1 cellular context compared by ENCODE assay signal in the genomic region with DNA sequence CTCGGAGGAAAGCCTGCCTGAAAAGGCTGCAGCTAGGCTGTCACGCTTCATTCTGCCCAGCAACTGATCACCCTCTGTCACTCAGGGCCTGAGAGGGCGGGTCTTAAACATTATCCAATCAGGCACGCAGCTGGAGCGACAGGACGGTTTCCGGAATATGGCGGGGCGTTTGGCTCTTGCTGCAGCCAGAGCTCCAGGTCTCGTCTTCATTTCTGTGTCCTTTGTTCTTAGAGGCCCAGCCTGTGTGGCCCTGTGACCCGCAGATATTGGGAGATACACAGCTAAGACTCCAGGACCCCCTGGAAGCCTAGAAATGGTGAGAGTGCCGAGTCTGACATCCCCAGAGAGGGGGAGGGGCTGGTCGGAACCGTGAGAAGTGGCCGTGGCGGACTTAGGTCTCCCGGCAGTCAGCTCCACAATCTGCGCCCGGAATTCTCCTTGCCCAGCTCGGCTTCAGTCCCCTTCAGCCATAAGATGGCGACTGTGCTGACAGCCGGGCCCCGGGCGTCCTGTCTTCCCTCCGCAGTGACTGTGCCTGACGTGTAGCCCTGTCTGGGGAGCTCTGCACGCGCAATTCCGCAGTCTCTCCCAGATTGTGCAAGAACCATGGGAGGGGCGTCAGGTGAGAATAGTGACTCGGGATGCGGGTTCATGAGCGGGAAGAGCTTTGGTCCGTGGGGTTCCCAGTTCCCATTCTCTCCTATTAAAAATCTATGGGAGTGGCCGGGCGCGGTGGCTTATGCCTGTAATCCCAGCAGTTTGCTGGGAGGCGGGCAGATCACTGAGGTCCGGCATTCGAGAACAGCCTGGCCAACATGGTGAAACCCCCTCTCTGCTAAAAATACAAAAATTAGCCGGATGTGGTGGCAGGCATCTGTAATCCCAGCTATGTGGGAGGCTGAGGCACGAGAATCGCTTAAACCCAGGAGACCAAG.
TF ChIP-seq lines count a peak whose summit lies in the region.

A gene (plus strand): TSS at position 144 of the 935 bp plus-strand sequence. CDS start 170 bp downstream, at position 314.

TF ChIP-seq in HepG2, 621 proteins besides CTCF, POLR2A, EP300 and RAD21 (continued from another document and continues in another):
- TF ChIP-seq NFE2L1 (CRISPR knock-in tag; IDR thresholded peaks at IDR 0.05; ENCODE audit: borderline replicate concordance) (no peak), SP2 (CRISPR knock-in tag; IDR thresholded peaks at IDR 0.05) (peak; percentile 69), BRD4 (CRISPR knock-in tag; IDR thresholded peaks at IDR 0.05) (peak; percentile 43; the same call in 1 of the 2 replicates), KDM5A (IDR thresholded peaks at IDR 0.05; ENCODE audit: borderline replicate concordance, low read length) (peak; percentile 51; the same call in 1 of the 2 replicates), SOX13 (IDR thresholded peaks at IDR 0.05) (no peak), SOX13 (CRISPR knock-in tag; conservative IDR thresholded peaks at IDR 0.05 in 1 of 2, IDR thresholded peaks at IDR 0.05 in 1 of 2) (0 out of 4 replicates have a peak, but pooled peaks of 1 of the 2 experiments have one; percentile 6), GABPA (IDR thresholded peaks at IDR 0.05; ENCODE audit: low read depth, low read length) (no peak), GABPA (CRISPR knock-in tag; IDR thresholded peaks at IDR 0.05; ENCODE audit: low read depth) (peak; percentile 58), FOXK2 (IDR thresholded peaks at IDR 0.05) (no peak), ZNF782 (CRISPR knock-in tag; IDR thresholded peaks at IDR 0.05; ENCODE audit: borderline replicate concordance) (0 out of 2 replicates have a peak, but pooled peaks have one; percentile 23), DNMT1 (CRISPR knock-in tag; IDR thresholded peaks at IDR 0.05) (no peak), THYN1 (CRISPR knock-in tag; IDR thresholded peaks at IDR 0.05; ENCODE audit: borderline replicate concordance, low read depth) (no peak), BHLHE40 (IDR thresholded peaks at IDR 0.05; ENCODE audit: low read length) (peak; percentile 35; the same call in 1 of the 2 replicates), SATB2 (CRISPR knock-in tag; IDR thresholded peaks at IDR 0.05) (no peak), DMAP1 (CRISPR knock-in tag; IDR thresholded peaks at IDR 0.05) (peak; percentile 60), SP5 (CRISPR knock-in tag; IDR thresholded peaks at IDR 0.05; ENCODE audit: borderline replicate concordance, low read depth) (no peak), GZF1 (CRISPR knock-in tag; IDR thresholded peaks at IDR 0.05) (0 out of 2 replicates have a peak, but pooled peaks have one; percentile 55), ZNF766 (CRISPR knock-in tag; IDR thresholded peaks at IDR 0.05; ENCODE audit: borderline replicate concordance) (0 out of 2 replicates have a peak, but pooled peaks have one; percentile 54), SRY (CRISPR knock-in tag; IDR thresholded peaks at IDR 0.05) (peak; percentile 66; the same call in 1 of the 2 replicates), EED (CRISPR knock-in tag; IDR thresholded peaks at IDR 0.05) (no peak), SPEN (CRISPR knock-in tag; IDR thresholded peaks at IDR 0.05; ENCODE audit: low read depth) (0 out of 2 replicates have a peak, but pooled peaks have one; percentile 41), STAT5B (CRISPR knock-in tag; IDR thresholded peaks at IDR 0.05) (no peak), ZBTB38 (CRISPR knock-in tag; IDR thresholded peaks at IDR 0.05) (no peak), ZBTB1 (CRISPR knock-in tag; IDR thresholded peaks at IDR 0.05; ENCODE audit: borderline replicate concordance) (no peak), ZNF432 (CRISPR knock-in tag; IDR thresholded peaks at IDR 0.05; ENCODE audit: borderline replicate concordance) (no peak), YY1 (IDR thresholded peaks at IDR 0.05; ENCODE audit: insufficient read depth, insufficient replicate concordance, low read depth, low read length) (peak; percentile 83), KLF12 (CRISPR knock-in tag; IDR thresholded peaks at IDR 0.05; ENCODE audit: borderline replicate concordance) (0 out of 2 replicates have a peak, but pooled peaks have one; percentile 35), ZFP36L2 (CRISPR knock-in tag; IDR thresholded peaks at IDR 0.05) (no peak), EHMT2 (IDR thresholded peaks at IDR 0.05; ENCODE audit: borderline replicate concordance, low read depth, low read length) (no peak), SAP130 (CRISPR knock-in tag; IDR thresholded peaks at IDR 0.05; ENCODE audit: low read depth) (peak; percentile 57), REPIN1 (CRISPR knock-in tag; IDR thresholded peaks at IDR 0.05; ENCODE audit: borderline replicate concordance, low read depth) (0 out of 2 replicates have a peak, but pooled peaks have one; percentile 12), CREB1 (IDR thresholded peaks at IDR 0.05) (no peak), CREB1 (CRISPR knock-in tag; IDR thresholded peaks at IDR 0.05) (peak; percentile 59), ZNF292 (CRISPR knock-in tag; IDR thresholded peaks at IDR 0.05; ENCODE audit: borderline replicate concordance, low read depth) (peak; percentile 55; the same call in 1 of the 2 replicates), XRCC5 (optimal IDR thresholded peaks at IDR 0.05; ENCODE audit: low read length) (no peak), ZNF709 (CRISPR knock-in tag; IDR thresholded peaks at IDR 0.05) (peak; percentile 63), SETDB1 (CRISPR knock-in tag; IDR thresholded peaks at IDR 0.05; ENCODE audit: borderline replicate concordance) (no peak), NONO (IDR thresholded peaks at IDR 0.05) (no peak), NONO (CRISPR knock-in tag; conservative IDR thresholded peaks at IDR 0.05) (peak; percentile 42; the same call in 1 of the 2 replicates), ZNF703 (CRISPR knock-in tag; IDR thresholded peaks at IDR 0.05; ENCODE audit: borderline replicate concordance) (no peak), KLF6 (CRISPR knock-in tag; IDR thresholded peaks at IDR 0.05) (no peak)
- TF ChIP-seq, protein P1, sequence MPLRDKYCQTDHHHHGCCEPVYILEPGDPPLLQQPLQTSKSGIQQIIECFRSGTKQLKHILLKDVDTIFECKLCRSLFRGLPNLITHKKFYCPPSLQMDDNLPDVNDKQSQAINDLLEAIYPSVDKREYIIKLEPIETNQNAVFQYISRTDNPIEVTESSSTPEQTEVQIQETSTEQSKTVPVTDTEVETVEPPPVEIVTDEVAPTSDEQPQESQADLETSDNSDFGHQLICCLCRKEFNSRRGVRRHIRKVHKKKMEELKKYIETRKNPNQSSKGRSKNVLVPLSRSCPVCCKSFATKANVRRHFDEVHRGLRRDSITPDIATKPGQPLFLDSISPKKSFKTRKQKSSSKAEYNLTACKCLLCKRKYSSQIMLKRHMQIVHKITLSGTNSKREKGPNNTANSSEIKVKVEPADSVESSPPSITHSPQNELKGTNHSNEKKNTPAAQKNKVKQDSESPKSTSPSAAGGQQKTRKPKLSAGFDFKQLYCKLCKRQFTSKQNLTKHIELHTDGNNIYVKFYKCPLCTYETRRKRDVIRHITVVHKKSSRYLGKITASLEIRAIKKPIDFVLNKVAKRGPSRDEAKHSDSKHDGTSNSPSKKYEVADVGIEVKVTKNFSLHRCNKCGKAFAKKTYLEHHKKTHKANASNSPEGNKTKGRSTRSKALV (CRISPR knock-in tag; IDR thresholded peaks at IDR 0.05) = no peak
- TF ChIP-seq, protein P2, sequence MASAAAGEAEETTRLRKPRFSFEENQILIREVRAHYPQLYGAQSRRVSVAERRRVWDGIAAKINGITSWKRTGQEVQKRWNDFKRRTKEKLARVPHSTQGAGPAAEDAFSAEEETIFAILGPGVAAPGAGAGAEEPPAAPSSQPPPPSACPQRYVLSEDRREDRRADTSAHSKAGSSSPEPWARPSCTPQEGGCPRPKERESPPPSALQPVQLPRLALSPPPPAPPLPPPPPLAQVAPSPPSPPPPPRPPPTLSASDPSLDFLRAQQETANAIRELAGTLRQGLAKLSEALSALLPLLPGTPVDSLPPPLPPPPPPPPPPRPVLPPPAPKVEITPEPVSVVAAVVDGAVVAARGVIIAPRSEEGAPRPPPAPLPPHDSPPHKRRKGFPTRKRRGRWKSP (CRISPR knock-in tag; IDR thresholded peaks at IDR 0.05) = 0 out of 2 replicates have a peak, but pooled peaks have one; percentile 38
- TF ChIP-seq, protein P3, sequence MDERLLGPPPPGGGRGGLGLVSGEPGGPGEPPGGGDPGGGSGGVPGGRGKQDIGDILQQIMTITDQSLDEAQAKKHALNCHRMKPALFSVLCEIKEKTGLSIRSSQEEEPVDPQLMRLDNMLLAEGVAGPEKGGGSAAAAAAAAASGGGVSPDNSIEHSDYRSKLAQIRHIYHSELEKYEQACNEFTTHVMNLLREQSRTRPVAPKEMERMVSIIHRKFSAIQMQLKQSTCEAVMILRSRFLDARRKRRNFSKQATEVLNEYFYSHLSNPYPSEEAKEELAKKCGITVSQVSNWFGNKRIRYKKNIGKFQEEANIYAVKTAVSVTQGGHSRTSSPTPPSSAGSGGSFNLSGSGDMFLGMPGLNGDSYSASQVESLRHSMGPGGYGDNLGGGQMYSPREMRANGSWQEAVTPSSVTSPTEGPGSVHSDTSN (CRISPR knock-in tag; IDR thresholded peaks at IDR 0.05) = peak; percentile 85
- TF ChIP-seq, protein P4, sequence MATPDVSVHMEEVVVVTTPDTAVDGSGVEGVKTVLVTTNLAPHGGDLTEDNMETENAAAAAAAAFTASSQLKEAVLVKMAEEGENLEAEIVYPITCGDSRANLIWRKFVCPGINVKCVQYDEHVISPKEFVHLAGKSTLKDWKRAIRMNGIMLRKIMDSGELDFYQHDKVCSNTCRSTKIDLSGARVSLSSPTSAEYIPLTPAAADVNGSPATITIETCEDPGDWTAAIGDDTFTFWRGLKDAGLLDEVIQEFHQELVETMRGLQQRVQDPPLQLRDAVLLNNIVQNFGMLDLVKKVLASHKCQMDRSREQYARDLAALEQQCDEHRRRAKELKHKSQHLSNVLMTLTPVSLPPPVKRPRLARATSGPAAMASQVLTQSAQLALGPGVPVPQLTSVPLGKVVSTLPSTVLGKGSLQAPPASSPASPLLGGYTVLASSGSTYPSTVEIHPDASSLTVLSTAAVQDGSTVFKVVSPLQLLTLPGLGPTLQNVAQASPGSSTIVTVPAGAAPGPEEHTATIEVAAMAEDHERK (CRISPR knock-in tag; IDR thresholded peaks at IDR 0.05; ENCODE audit: low read depth) = no peak
- TF ChIP-seq, protein P5, sequence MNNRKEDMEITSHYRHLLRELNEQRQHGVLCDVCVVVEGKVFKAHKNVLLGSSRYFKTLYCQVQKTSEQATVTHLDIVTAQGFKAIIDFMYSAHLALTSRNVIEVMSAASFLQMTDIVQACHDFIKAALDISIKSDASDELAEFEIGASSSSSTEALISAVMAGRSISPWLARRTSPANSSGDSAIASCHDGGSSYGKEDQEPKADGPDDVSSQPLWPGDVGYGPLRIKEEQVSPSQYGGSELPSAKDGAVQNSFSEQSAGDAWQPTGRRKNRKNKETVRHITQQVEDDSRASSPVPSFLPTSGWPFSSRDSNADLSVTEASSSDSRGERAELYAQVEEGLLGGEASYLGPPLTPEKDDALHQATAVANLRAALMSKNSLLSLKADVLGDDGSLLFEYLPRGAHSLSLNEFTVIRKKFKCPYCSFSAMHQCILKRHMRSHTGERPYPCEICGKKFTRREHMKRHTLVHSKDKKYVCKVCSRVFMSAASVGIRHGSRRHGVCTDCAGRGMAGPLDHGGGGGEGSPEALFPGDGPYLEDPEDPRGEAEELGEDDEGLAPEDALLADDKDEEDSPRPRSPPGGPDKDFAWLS (CRISPR knock-in tag; IDR thresholded peaks at IDR 0.05; ENCODE audit: borderline replicate concordance) = no peak
- TF ChIP-seq, protein P6, sequence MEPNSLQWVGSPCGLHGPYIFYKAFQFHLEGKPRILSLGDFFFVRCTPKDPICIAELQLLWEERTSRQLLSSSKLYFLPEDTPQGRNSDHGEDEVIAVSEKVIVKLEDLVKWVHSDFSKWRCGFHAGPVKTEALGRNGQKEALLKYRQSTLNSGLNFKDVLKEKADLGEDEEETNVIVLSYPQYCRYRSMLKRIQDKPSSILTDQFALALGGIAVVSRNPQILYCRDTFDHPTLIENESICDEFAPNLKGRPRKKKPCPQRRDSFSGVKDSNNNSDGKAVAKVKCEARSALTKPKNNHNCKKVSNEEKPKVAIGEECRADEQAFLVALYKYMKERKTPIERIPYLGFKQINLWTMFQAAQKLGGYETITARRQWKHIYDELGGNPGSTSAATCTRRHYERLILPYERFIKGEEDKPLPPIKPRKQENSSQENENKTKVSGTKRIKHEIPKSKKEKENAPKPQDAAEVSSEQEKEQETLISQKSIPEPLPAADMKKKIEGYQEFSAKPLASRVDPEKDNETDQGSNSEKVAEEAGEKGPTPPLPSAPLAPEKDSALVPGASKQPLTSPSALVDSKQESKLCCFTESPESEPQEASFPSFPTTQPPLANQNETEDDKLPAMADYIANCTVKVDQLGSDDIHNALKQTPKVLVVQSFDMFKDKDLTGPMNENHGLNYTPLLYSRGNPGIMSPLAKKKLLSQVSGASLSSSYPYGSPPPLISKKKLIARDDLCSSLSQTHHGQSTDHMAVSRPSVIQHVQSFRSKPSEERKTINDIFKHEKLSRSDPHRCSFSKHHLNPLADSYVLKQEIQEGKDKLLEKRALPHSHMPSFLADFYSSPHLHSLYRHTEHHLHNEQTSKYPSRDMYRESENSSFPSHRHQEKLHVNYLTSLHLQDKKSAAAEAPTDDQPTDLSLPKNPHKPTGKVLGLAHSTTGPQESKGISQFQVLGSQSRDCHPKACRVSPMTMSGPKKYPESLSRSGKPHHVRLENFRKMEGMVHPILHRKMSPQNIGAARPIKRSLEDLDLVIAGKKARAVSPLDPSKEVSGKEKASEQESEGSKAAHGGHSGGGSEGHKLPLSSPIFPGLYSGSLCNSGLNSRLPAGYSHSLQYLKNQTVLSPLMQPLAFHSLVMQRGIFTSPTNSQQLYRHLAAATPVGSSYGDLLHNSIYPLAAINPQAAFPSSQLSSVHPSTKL (CRISPR knock-in tag; IDR thresholded peaks at IDR 0.05) = peak; percentile 7; the same call in 1 of the 2 replicates
